In genomic region chr10:96850825-96851224, GRCh38 we compare ENCODE assay signal across 12 cellular contexts. TPM values are rescaled to one million over a fixed set of nuclear protein-coding genes. Genes with fewer than 3 reads are reported as not detected.
DNase-seq lines count a peak whose midpoint lies in the region; ATAC-seq and TF ChIP-seq lines count a peak whose summit lies in the region.
"Had no signal": no experiment of that assay in that cellular context is flagged by ENCODE, and none has a peak within 500 bp of the region (broad histone marks: within the 10 kb centered on the region; RNA-seq: fewer than 3 reads in every experiment).

No MANE protein-coding gene starts in this region.

- H3K9me3 ChIP-seq in psoas muscle = no peaks in the 10 kb centered on the region
- H3K9me3 ChIP-seq in SJCRH30 (replicated peaks) = no peaks in the 10 kb centered on the region
- H3K9me3 ChIP-seq: testis had no signal

- peak; percentile 17 to 75 (median 68) for ATAC-seq in psoas muscle

- no peak overlapping the region for H3K4me3 ChIP-seq in fibroblast of pulmonary artery (replicated peaks; ENCODE audit: low read depth, low read length)
- no peak overlapping the region for H3K4me3 ChIP-seq in psoas muscle
- no peak overlapping the region for H3K4me3 ChIP-seq in coronary artery
- H3K4me3 ChIP-seq in SJCRH30 = no peak overlapping the region
- H3K4me3 ChIP-seq: testis had no signal

- no peak for TF ChIP-seq POLR2A in erythroblast (IDR thresholded peaks at IDR 0.05; ENCODE audit: low read length)

- intact Hi-C loops in psoas muscle (cut with DNase I) = no loop called here

- H3K4me1 ChIP-seq in psoas muscle (peaks cover 29% of the 10 kb centered on the region), SJCRH30 (no peaks in the 10 kb centered on the region)
- H3K4me1 ChIP-seq: testis had no signal

- H3K27me3 ChIP-seq in psoas muscle (ENCODE audit: insufficient read depth in 3 of 3, low read length in 2 of 3) (no peaks in the 10 kb centered on the region), SJCRH30 (no peaks in the 10 kb centered on the region)
- H3K27me3 ChIP-seq: testis had no signal

- TF ChIP-seq CTCF in fibroblast of pulmonary artery (IDR thresholded peaks at IDR 0.05; ENCODE audit: low read length, missing control alignments) (no peak), psoas muscle (IDR thresholded peaks at IDR 0.05) (no peak), coronary artery (IDR thresholded peaks at IDR 0.05) (no peak)

- WGBS in psoas muscle, 3 donors = 61 to 82% (median 76%) methylated on average over 3 of the region's 3 CpGs

- H3K27ac ChIP-seq in psoas muscle (no peak overlapping the region), coronary artery (peak overlapping the region in 1 of 2 donors; percentile 9), SJCRH30 (no peak overlapping the region)
- H3K27ac ChIP-seq: testis had no signal

- DNase-seq in GM03348 (ENCODE audit: low spot score) (peak; percentile 86), SW 1271 (lab: John Stamatoyannopoulos, UW) (peak; percentile 10 to 38), fibroblast of pulmonary artery (ENCODE audit: low read depth) (peak; percentile 95), psoas muscle (no peak), coronary artery (ENCODE audit: low spot score) (no peak), NCI-H526 treated with DMSO at 0.1 percent for 48 hours (lab: John Stamatoyannopoulos, UW) (no peak), SJCRH30 (no peak), erythroblast (lab: John Stamatoyannopoulos, UW) (no peak)
- DNase-seq: activated T-cell treated with anti-CD3 and anti-CD28 coated beads, Interleukin-2, amount 50 U/mL, for 1 hour; DMS 273 treated with DMSO at 0.1 percent for 48 hours; T-helper 9 cell; testis had no signal

- H3K36me3 ChIP-seq in psoas muscle (ENCODE audit: insufficient read depth in 1 of 2, low read depth in 1 of 2) = no peaks in the 10 kb centered on the region
- no peaks in the 10 kb centered on the region for H3K36me3 ChIP-seq in SJCRH30

RNA-seq across cellular contexts. Expression of gene LCOR, which starts 18.7 kb away (rescaled TPM):
- 10 to 100 TPM; 13.6 to 30.4 (median 17.0) TPM for total RNA-seq in psoas muscle
- 10 to 100 TPM in 1 of 3 donors, 1 to 10 TPM in 2; 1.7 to 11.5 (median 6.2) TPM for polyA plus RNA-seq in psoas muscle
- total RNA-seq in SJCRH30 (2014; rRNA removed; shearing (Covaris generic)) = 18.6 and 26.7 TPM in 2 replicates

Comparison
In these comparisons a context has a peak if more than half of its experiments do, and no peak if none do; other contexts are left out.
1. DNase-seq: peak in GM03348 (single experiment), SW 1271 (2 of 2) and fibroblast of pulmonary artery (single experiment); none in psoas muscle (0 of 2), coronary artery (single experiment), NCI-H526 treated with DMSO at 0.1 percent for 48 hours (single experiment), SJCRH30 (0 of 2) and erythroblast (0 of 2).